ENCODE assay signal across 8 cellular contexts in genomic region chr3:53346922-53347260, GRCh38. TPM values are rescaled to one million over a fixed set of nuclear protein-coding genes. Genes with fewer than 3 reads are reported as not detected.
A peak's percentile ranks its signal among the peaks of the same experiment; 100 is the strongest.
DNase-seq lines count a peak whose midpoint lies in the region; ATAC-seq and TF ChIP-seq lines count a peak whose summit lies in the region.

No MANE protein-coding gene starts in this region.

- peaks cover 15% of the 10 kb centered on the region for H3K36me3 Mint-ChIP-seq in T-cell

- 0 to 1% methylated on average over 10 to 11 of the region's 11 CpGs for WGBS in GM23248 (ENCODE audit: low coverage in 1 of 2, low lambda C conversion rate in 2 of 2, missing lambda C conversion rate in 2 of 2), 2 experiments

- no TSS peak for BruUV-seq in A673 (replicated peaks; lab: Mats Ljungman, UMichigan)

- no peaks in the 10 kb centered on the region for H3F3A ChIP-seq in GM23248 (ENCODE audit: insufficient read depth)

- peak overlapping the region; percentile 91 for H2AFZ ChIP-seq in GM23248

- H3K27ac ChIP-seq in A673 (ENCODE audit: low read depth, low read length, poor library complexity, severe bottlenecking), result peak overlapping the region; percentile 88
- H3K27ac ChIP-seq in GM23248, result peak overlapping the region; percentile 94
- peak overlapping the region; percentile 93 for H3K27ac ChIP-seq in foreskin keratinocyte
- peak overlapping the region; percentile 68 to 99 (median 95) for H3K27ac ChIP-seq in skin epidermis

- H3K4me3 Mint-ChIP-seq in T-cell, result peak overlapping the region; percentile 97 to 99 (median 98)

- H3K4me3 ChIP-seq in A673 (ENCODE audit: low read depth, low read length, poor library complexity, severe bottlenecking), result peak overlapping the region; percentile 95
- H3K4me3 ChIP-seq in GM23248, result peak overlapping the region; percentile 98
- H3K4me3 ChIP-seq in skin epidermis, result peak overlapping the region; percentile 73 to 98 (median 91)

- no peaks in the 10 kb centered on the region for H3K9me3 ChIP-seq in A673 (ENCODE audit: low read depth, low read length, poor library complexity, severe bottlenecking)
- no peaks in the 10 kb centered on the region for H3K9me3 ChIP-seq in GM23248 (ENCODE audit: low read depth)

- POLR2A ChIA-PET in A673 (lab: Charles Lee; ENCODE audit: low non-redundant PET), result no interaction called here
- POLR2A ChIA-PET in T-cell (lab: Charles Lee), result no interaction called here

- in situ Hi-C loops in GM23248 (cut with MboI), result loop anchor here (25.0 kb wide), 1 partner anchor 540 kb away; the partner anchor contains the start of genes ACTR8 and SELENOK

- DNase-seq in A673 (ENCODE audit: low spot score), result no peak
- no peak for DNase-seq in GM23248
- no peak for DNase-seq in T-cell
- no peak for DNase-seq in foreskin keratinocyte
- no peak for DNase-seq in islet precursor cell
- no peak for DNase-seq in AG20443 (ENCODE audit: low spot score)
- no peak for DNase-seq in iPS-NIHi7 (ENCODE audit: extremely low spot score)

- TF ChIP-seq CTCF in A673 (conservative IDR thresholded peaks at IDR 0.05; ENCODE audit: low read depth, low read length), result no peak
- TF ChIP-seq CTCF in foreskin keratinocyte (conservative IDR thresholded peaks at IDR 0.05), result no peak

- no peaks in the 10 kb centered on the region for H3K9me2 ChIP-seq in GM23248 (ENCODE audit: insufficient read depth)

- no peaks in the 10 kb centered on the region for H3K27me3 Mint-ChIP-seq in T-cell

- no peaks in the 10 kb centered on the region for H4K20me1 ChIP-seq in GM23248 (ENCODE audit: insufficient read depth)

- peaks cover 41 to 48% (median 45%) of the 10 kb centered on the region in 3 donors for H3K4me1 Mint-ChIP-seq in T-cell

- peaks cover 9% of the 10 kb centered on the region for H3K36me3 ChIP-seq in A673 (ENCODE audit: insufficient read depth, low read length, poor library complexity, severe bottlenecking)
- peaks cover 13% of the 10 kb centered on the region; the same call in 1 of the 2 replicates for H3K36me3 ChIP-seq in GM23248 (ENCODE audit: low read depth)

- peaks cover 54% of the 10 kb centered on the region for H3K79me2 ChIP-seq in GM23248 (ENCODE audit: insufficient read depth)

- H3K9ac ChIP-seq in GM23248, result peak overlapping the region; percentile 99

- no peaks in the 10 kb centered on the region for H3K9me3 Mint-ChIP-seq in T-cell

- H3K27me3 ChIP-seq in A673 (replicated peaks; ENCODE audit: insufficient read depth, low read depth, low read length, poor library complexity) (no peaks in the 10 kb centered on the region), GM23248 (replicated peaks; ENCODE audit: insufficient read depth) (no peaks in the 10 kb centered on the region), foreskin keratinocyte (no peaks in the 10 kb centered on the region)

- intact Hi-C loops in A673 (cut with micrococcal nuclease; ENCODE audit: unreplicated experiment), result no loop called here

- peak overlapping the region; percentile 99 for H3K27ac Mint-ChIP-seq in T-cell

- no peaks in the 10 kb centered on the region for H3K4me1 ChIP-seq in A673 (ENCODE audit: insufficient read depth, low read length, poor library complexity, severe bottlenecking)
- H3K4me1 ChIP-seq in GM23248 (ENCODE audit: insufficient read depth), result peaks cover 20% of the 10 kb centered on the region
- peaks cover 7% of the 10 kb centered on the region for H3K4me1 ChIP-seq in foreskin keratinocyte

- peak overlapping the region; percentile 95 for H3K4me2 ChIP-seq in GM23248 (ENCODE audit: unreplicated experiment)

- CTCF ChIA-PET in A673 (lab: Charles Lee) (no interaction called here), T-cell (lab: Charles Lee) (interaction anchor here (1.1 to 1.3 kb wide), 2 partner anchors 23 to 25 kb away, joined by 4 to 5 read pairs; no protein-coding TSS in a partner anchor)

- ATAC-seq in T-cell (replicated peaks in 1 of 4) (no peak), foreskin keratinocyte (peak; percentile 8)

RNA-seq across cellular contexts. Expression of gene DCP1A, which starts 0.5 kb away (rescaled TPM):
- total RNA-seq in A673 (2021) (13.1 and 16.2 TPM in 2 replicates), T-cell (10 to 100 TPM; 32.2 to 44.2 (median 39.7) TPM), foreskin keratinocyte (9.9 and 12.2 TPM in 2 replicates)
- 10.6 and 13.1 TPM in 2 replicates for total RNA-seq in GM23248 (2014; rRNA removed; shearing (Covaris generic))
- polyA plus RNA-seq in GM23248 (2016; fragmentation: Nextera tagmentation; extraction: Ambion mirVana) (27.2 and 30.2 TPM in 2 replicates), foreskin keratinocyte (2.6 and 2.9 TPM in 2 replicates)
